Comparison of ENCODE assay signal across 8 cellular contexts in genomic region chr10:72319416-72320254, GRCh38. TPM values are rescaled to one million over a fixed set of nuclear protein-coding genes. Genes with fewer than 3 reads are reported as not detected.
DNase-seq lines count a peak whose midpoint lies in the region; ATAC-seq lines count a peak whose summit lies in the region.

No MANE protein-coding gene starts in this region.

- H3K27ac ChIP-seq in esophagus (ENCODE audit: low read depth in 2 of 2, low read length in 1 of 2) (peak overlapping the region; percentile 94 to 97), muscle layer of duodenum (ENCODE audit: low read length) (peak overlapping the region; percentile 87)

- peak; percentile 95 for DNase-seq in CD1c-positive myeloid dendritic cell (ENCODE audit: extremely low spot score)
- DNase-seq in NT2/D1 (ENCODE audit: low read depth, low spot score): no peak
- DNase-seq in activated T-cell treated with anti-CD3 and anti-CD28 coated beads, Interleukin-2, amount 50 U/mL, for 1 hour: peak; percentile 87
- DNase-seq in stimulated activated CD8-positive, alpha-beta memory T cell treated with anti-CD3 and anti-CD28 coated beads, Interleukin-7, amount 100 ng/mL, for 4 hours (ENCODE audit: low read depth in 2 of 2): peak; percentile 75 to 85

- ATAC-seq in GM19351 (IDR thresholded peaks at IDR 0.05; ENCODE audit: unreplicated experiment) (peak; percentile 52), HG03460 (IDR thresholded peaks at IDR 0.05; ENCODE audit: unreplicated experiment) (peak; percentile 41)

- peak overlapping the region; percentile 39 for H3K4me3 ChIP-seq in NT2/D1 (ENCODE audit: insufficient read length, low read depth)
- peak overlapping the region; percentile 35 to 46 for H3K4me3 ChIP-seq in esophagus (ENCODE audit: low read depth in 1 of 2, low read length in 2 of 2)
- peak overlapping the region; percentile 37 to 58 for H3K4me3 ChIP-seq in muscle layer of duodenum (ENCODE audit: low read depth in 1 of 2, low read length in 2 of 2)

- 1 to 2% methylated on average over 35 to 60 of the region's 60 CpGs for WGBS in esophagus, 2 donors

- H3K9me3 ChIP-seq in NT2/D1 (ENCODE audit: insufficient read depth, low read length) (no peaks in the 10 kb centered on the region), esophagus (ENCODE audit: control insufficient read depth in 2 of 2, insufficient read depth in 1 of 2, low read depth in 1 of 2, low read length in 1 of 2) (no peaks in the 10 kb centered on the region), muscle layer of duodenum (ENCODE audit: control insufficient read depth in 1 of 2, low read length in 2 of 2) (no peaks in the 10 kb centered on the region)

- H3K27me3 ChIP-seq in NT2/D1 (ENCODE audit: insufficient read depth, insufficient read length): peaks cover 6% of the 10 kb centered on the region
- no peaks in the 10 kb centered on the region for H3K27me3 ChIP-seq in esophagus (ENCODE audit: control insufficient read depth in 1 of 2, insufficient read depth in 2 of 2, low read length in 2 of 2)
- no peaks in the 10 kb centered on the region for H3K27me3 ChIP-seq in muscle layer of duodenum (ENCODE audit: low read depth, low read length)

- peak overlapping the region; percentile 74 for H3K9ac ChIP-seq in NT2/D1 (ENCODE audit: insufficient read length, low read depth)

- no peaks in the 10 kb centered on the region for H3K36me3 ChIP-seq in NT2/D1 (ENCODE audit: insufficient read depth, insufficient read length, low read length)
- H3K36me3 ChIP-seq in esophagus (ENCODE audit: control insufficient read depth in 2 of 2, insufficient read depth in 2 of 2, low read length in 1 of 2): no peaks in the 10 kb centered on the region
- H3K36me3 ChIP-seq in muscle layer of duodenum (ENCODE audit: control insufficient read depth in 1 of 2, insufficient read depth in 2 of 2, low read length in 2 of 2): peaks cover 0 to 3% of the 10 kb centered on the region in 2 donors

- H3K4me1 ChIP-seq in NT2/D1 (ENCODE audit: insufficient read depth, insufficient read length): peaks cover 25% of the 10 kb centered on the region
- peaks cover 20 to 44% of the 10 kb centered on the region in 2 donors for H3K4me1 ChIP-seq in esophagus (ENCODE audit: control insufficient read depth in 2 of 2, insufficient read depth in 2 of 2, low read length in 1 of 2)
- peaks cover 30 to 43% of the 10 kb centered on the region in 2 donors for H3K4me1 ChIP-seq in muscle layer of duodenum (ENCODE audit: control insufficient read depth in 1 of 2, insufficient read depth in 2 of 2, low read length in 2 of 2)

RNA-seq across cellular contexts. Expression of gene DNAJB12, which starts 35.1 kb away (rescaled TPM):
- 10 to 100 TPM; 18.4 to 20.7 TPM for polyA plus RNA-seq in esophagus

RNA-seq across cellular contexts. Expression of gene DDIT4, which starts 45.9 kb away (rescaled TPM):
- polyA plus RNA-seq in esophagus: 100 to 1,000 TPM; 230 to 332 TPM
